ENCODE assay signal across 1 cellular context in the genomic region with DNA sequence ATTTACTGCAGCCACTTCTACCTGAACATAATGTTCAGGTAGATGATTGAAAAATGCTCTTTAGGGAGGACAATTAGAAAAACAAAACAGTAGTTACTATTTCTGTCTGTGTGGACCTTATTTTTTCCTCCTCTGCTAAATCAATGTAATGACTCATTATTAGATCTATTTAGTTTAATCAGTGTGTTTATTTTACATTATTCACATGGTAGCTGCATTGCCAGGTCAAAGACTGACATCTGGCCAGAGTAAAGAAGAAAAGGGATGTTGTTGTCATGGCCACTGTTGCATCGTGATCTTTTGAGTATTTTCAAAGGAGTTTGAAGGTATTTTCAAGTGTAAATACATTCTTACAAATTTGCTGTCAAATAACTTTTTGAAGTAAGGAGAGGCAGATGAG.
TF ChIP-seq lines count a peak whose summit lies in the region.

No MANE protein-coding gene starts in this region.

TF ChIP-seq in endothelial cell of umbilical vein, 7 proteins besides CTCF, POLR2A, EP300 and RAD21 (continued from another document):
- TF ChIP-seq POLR2AphosphoS5 (IDR thresholded peaks at IDR 0.05; ENCODE audit: insufficient read depth, low read depth, low read length) (no peak), FOS (IDR thresholded peaks at IDR 0.05; ENCODE audit: borderline replicate concordance, insufficient read depth, low read length) (peak; percentile 14)
TF ChIP-seq in endothelial cell of umbilical vein: peak in this region for 1.
